Comparison of ENCODE assay signal across 21 cellular contexts in genomic region chrX:46257451-46257879, GRCh38.
"Had no signal": no experiment of that assay in that cellular context is flagged by ENCODE, and none has a peak within 500 bp of the region (broad histone marks: within the 10 kb centered on the region; RNA-seq: fewer than 3 reads in every experiment).

No MANE protein-coding gene starts in this region.

- FAIRE-seq: islet of Langerhans, TTC549 had no signal

- H3K36me3 Mint-ChIP-seq: memory B cell, natural killer cell had no signal

- H3K27ac ChIP-seq: coronary artery, heart left ventricle, left lung, prostate gland, right lobe of liver, upper lobe of left lung had no signal

- H3K4me3 Mint-ChIP-seq: activated B cell treated with CpG ODN at 0.5 μM for 24 hours; activated T-cell treated with anti-CD3 and anti-CD28 coated beads, Interleukin-2, amount 50 U/mL, for 72 hours; effector memory CD8-positive, alpha-beta T cell; memory B cell; natural killer cell; T-helper 1 cell treated with Interleukin-12 subunit alpha and Interleukin-12 subunit beta and Interleukin-4 antibody, amounts not matched to agents 30 μg/mL and 1 μg/mL, for 36 hours had no signal

- ATAC-seq: activated T-cell treated with anti-CD3 and anti-CD28 coated beads, Interleukin-2, amount 50 U/mL, for 72 hours; effector memory CD8-positive, alpha-beta T cell; esophagus mucosa; heart left ventricle; left lung; natural killer cell; right lobe of liver had no signal

- H3K36me3 ChIP-seq: heart left ventricle, left lung, prostate gland, right lobe of liver, upper lobe of left lung had no signal

- H3K4me1 Mint-ChIP-seq: natural killer cell had no signal

- H3K9me3 ChIP-seq: heart left ventricle, left lung, prostate gland, right lobe of liver, upper lobe of left lung had no signal

- H3K27me3 Mint-ChIP-seq: activated B cell treated with CpG ODN at 0.5 μM for 24 hours; effector memory CD8-positive, alpha-beta T cell had no signal

- H3K4me3 ChIP-seq: coronary artery, heart left ventricle, left lung, prostate gland, right lobe of liver, upper lobe of left lung had no signal

- DNase-seq: activated B cell treated with CpG ODN at 0.5 μM for 24 hours; activated CD8-positive, alpha-beta memory T cell treated with anti-CD3 and anti-CD28 coated beads, Interleukin-2, amount 50 U/mL, for 4 hours; activated gamma-delta T cell treated with Interleukin-2 at 50 U/mL for 16 hours; activated T-cell treated with anti-CD3 and anti-CD28 coated beads, Interleukin-2, amount 50 U/mL, for 72 hours; caudate nucleus; effector memory CD8-positive, alpha-beta T cell; heart left ventricle; left lung; natural killer cell; occipital lobe; right lobe of liver; stimulated activated CD4-positive, alpha-beta T cell treated with anti-CD3 and anti-CD28 coated beads, Interleukin-2, amount 100 ng/mL, for 24 hours; stimulated activated naive CD4-positive, alpha-beta T cell treated with Interleukin-2 at 50 U/mL for 16 hours; upper lobe of left lung had no signal

- H3K27ac Mint-ChIP-seq: activated B cell treated with CpG ODN at 0.5 μM for 24 hours; activated T-cell treated with anti-CD3 and anti-CD28 coated beads, Interleukin-2, amount 50 U/mL, for 72 hours; effector memory CD8-positive, alpha-beta T cell; memory B cell; natural killer cell; T-helper 1 cell treated with Interleukin-12 subunit alpha and Interleukin-12 subunit beta and Interleukin-4 antibody, amounts not matched to agents 30 μg/mL and 1 μg/mL, for 36 hours had no signal

- H3K27me3 ChIP-seq: left lung, right lobe of liver, upper lobe of left lung had no signal

- H3K4me1 ChIP-seq: heart left ventricle, left lung, prostate gland, right lobe of liver, upper lobe of left lung had no signal

- H3K9me3 Mint-ChIP-seq: activated B cell treated with CpG ODN at 0.5 μM for 24 hours; activated T-cell treated with anti-CD3 and anti-CD28 coated beads, Interleukin-2, amount 50 U/mL, for 72 hours; effector memory CD8-positive, alpha-beta T cell; memory B cell; natural killer cell; T-helper 1 cell treated with Interleukin-12 subunit alpha and Interleukin-12 subunit beta and Interleukin-4 antibody, amounts not matched to agents 30 μg/mL and 1 μg/mL, for 36 hours had no signal
